Comparison of ENCODE assay signal across 26 cellular contexts in the genomic region with DNA sequence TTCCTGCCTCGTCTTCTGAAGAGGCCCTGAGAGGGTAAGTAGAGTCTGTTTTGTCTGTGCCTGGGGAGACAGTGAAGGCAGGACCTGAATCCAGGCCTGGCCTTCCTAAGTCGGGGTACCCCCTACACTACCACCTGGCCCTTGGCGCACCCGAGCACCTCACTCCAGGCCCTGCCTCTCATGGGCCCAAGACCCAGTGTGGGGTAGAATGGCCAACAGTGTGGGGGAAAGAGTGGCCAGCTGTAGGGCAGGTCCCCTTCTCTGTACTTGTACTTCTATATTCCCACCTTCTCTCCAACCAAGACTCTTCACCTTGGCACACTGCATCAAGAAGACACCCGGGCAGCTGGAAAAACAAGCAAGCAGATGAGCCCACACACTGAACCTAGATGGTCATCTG.
"Had no signal": no experiment of that assay in that cellular context is flagged by ENCODE, and none has a peak within 500 bp of the region (broad histone marks: within the 10 kb centered on the region; RNA-seq: fewer than 3 reads in every experiment).

No MANE protein-coding gene starts in this region.

- H3K4me3 ChIP-seq: colonic mucosa, lung, sigmoid colon, tibial nerve had no signal

- H3K4me1 Mint-ChIP-seq: central memory CD8-positive, alpha-beta T cell; mesothelial cell of epicardium had no signal

- H3K27ac Mint-ChIP-seq: activated CD4-positive, alpha-beta T cell treated with anti-CD3 and anti-CD28 coated beads, Interleukin-2, amount 10 ng/mL, durations not matched to agents 7 days and 5 days; activated naive CD4-positive, alpha-beta T cell treated with anti-CD3 and anti-CD28 coated beads, Interleukin-2, amount 10 ng/mL, durations not matched to agents 7 days and 5 days; mesothelial cell of epicardium; nephron had no signal

- H3K27me3 Mint-ChIP-seq: activated naive CD4-positive, alpha-beta T cell treated with anti-CD3 and anti-CD28 coated beads, Interleukin-2, amount 10 ng/mL, durations not matched to agents 7 days and 5 days; activated naive CD8-positive, alpha-beta T cell treated with anti-CD3 and anti-CD28 coated beads, Interleukin-2, amount 50 U/mL, for 24 hours; central memory CD8-positive, alpha-beta T cell had no signal

- H3K9me3 ChIP-seq: colonic mucosa, sigmoid colon, tibial nerve had no signal

- H3K36me3 ChIP-seq: brain microvascular endothelial cell, colonic mucosa had no signal

- H3K4me1 ChIP-seq: colonic mucosa, sigmoid colon, tibial nerve had no signal

- H3K27ac ChIP-seq: brain microvascular endothelial cell, colonic mucosa, sigmoid colon, tibial nerve had no signal

- H3K36me3 Mint-ChIP-seq: activated naive CD4-positive, alpha-beta T cell treated with anti-CD3 and anti-CD28 coated beads, Interleukin-2, amount 10 ng/mL, durations not matched to agents 7 days and 5 days had no signal

- FAIRE-seq: endometrium, keratinocyte, urothelium cell line had no signal

- H3K9me3 Mint-ChIP-seq: activated CD4-positive, alpha-beta T cell treated with anti-CD3 and anti-CD28 coated beads, Interleukin-2, amount 10 ng/mL, durations not matched to agents 7 days and 5 days; activated naive CD4-positive, alpha-beta T cell treated with anti-CD3 and anti-CD28 coated beads, Interleukin-2, amount 10 ng/mL, durations not matched to agents 7 days and 5 days; activated naive CD8-positive, alpha-beta T cell treated with anti-CD3 and anti-CD28 coated beads, Interleukin-2, amount 50 U/mL, for 24 hours; central memory CD8-positive, alpha-beta T cell; mesothelial cell of epicardium; nephron had no signal

- DNase-seq: activated CD4-positive, alpha-beta T cell treated with anti-CD3 and anti-CD28 coated beads, Interleukin-2, amount 10 ng/mL, durations not matched to agents 7 days and 5 days; activated CD8-positive, alpha-beta memory T cell treated with anti-CD3 and anti-CD28 coated beads for 24 hours; activated CD8-positive, alpha-beta memory T cell treated with anti-CD3 and anti-CD28 coated beads, Interleukin-2, amount 50 U/mL, for 48 hours; activated effector memory CD4-positive, alpha-beta T cell treated with Interleukin-2 at 50 U/mL for 16 hours; activated naive CD4-positive, alpha-beta T cell treated with anti-CD3 and anti-CD28 coated beads, Interleukin-2, amount 10 ng/mL, durations not matched to agents 7 days and 5 days; activated naive CD8-positive, alpha-beta T cell treated with anti-CD3 and anti-CD28 coated beads, Interleukin-2, amount 50 U/mL, for 24 hours; activated T-cell treated with anti-CD3 and anti-CD28 coated beads, Interleukin-2, amount 50 U/mL, for 48 hours; anterior cingulate cortex; brain microvascular endothelial cell; colonic mucosa; erythroblast; foreskin melanocyte; hypothalamus; nucleus accumbens; posterior cingulate gyrus; sigmoid colon; stimulated activated naive CD4-positive, alpha-beta T cell treated with Interleukin-2 at 50 U/mL for 16 hours had no signal

- ATAC-seq: activated CD4-positive, CD25-positive, alpha-beta regulatory T cell treated with anti-CD3 and anti-CD28 coated beads, Interleukin-2, amount 50 U/mL, for 24 hours; activated naive CD8-positive, alpha-beta T cell treated with anti-CD3 and anti-CD28 coated beads, Interleukin-2, amount 50 U/mL, for 24 hours had no signal

- H3K4me3 Mint-ChIP-seq: activated CD4-positive, alpha-beta T cell treated with anti-CD3 and anti-CD28 coated beads, Interleukin-2, amount 10 ng/mL, durations not matched to agents 7 days and 5 days; activated naive CD4-positive, alpha-beta T cell treated with anti-CD3 and anti-CD28 coated beads, Interleukin-2, amount 10 ng/mL, durations not matched to agents 7 days and 5 days; activated naive CD8-positive, alpha-beta T cell treated with anti-CD3 and anti-CD28 coated beads, Interleukin-2, amount 50 U/mL, for 24 hours; central memory CD8-positive, alpha-beta T cell; mesothelial cell of epicardium; nephron had no signal

- H3K27me3 ChIP-seq: brain microvascular endothelial cell, colonic mucosa, sigmoid colon, tibial nerve had no signal
